Comparison of ENCODE assay signal across 17 cellular contexts in genomic region chr1:1603671-1604373, GRCh38.
"Had no signal": no experiment of that assay in that cellular context is flagged by ENCODE, and none has a peak within 500 bp of the region (broad histone marks: within the 10 kb centered on the region; RNA-seq: fewer than 3 reads in every experiment).

No MANE protein-coding gene starts in this region.

- H3K27ac Mint-ChIP-seq: activated B cell treated with CpG ODN at 0.5 μM for 24 hours, mesothelial cell of epicardium had no signal

- H3K36me3 ChIP-seq: colonic mucosa, esophagus muscularis mucosa, pancreas, tibial artery, uterus had no signal

- H3K36me3 Mint-ChIP-seq: mesothelial cell of epicardium had no signal

- H3K27me3 ChIP-seq: pancreas had no signal

- DNase-seq: activated B cell treated with CpG ODN at 0.5 μM for 24 hours; activated CD4-positive, alpha-beta T cell treated with anti-CD3 and anti-CD28 coated beads for 48 hours; activated CD8-positive, alpha-beta memory T cell treated with anti-CD3 and anti-CD28 coated beads for 24 hours; activated naive CD4-positive, alpha-beta T cell treated with anti-CD3 and anti-CD28 coated beads, Interleukin-2, amount 50 U/mL, for 16 hours; colonic mucosa; islet precursor cell; pancreas; stimulated activated CD4-positive, alpha-beta T cell treated with anti-CD3 and anti-CD28 coated beads, Interleukin-2, amount 100 ng/mL, for 48 hours; stimulated activated naive CD4-positive, alpha-beta T cell; uterus had no signal

- H3K4me3 Mint-ChIP-seq: activated B cell treated with CpG ODN at 0.5 μM for 24 hours; mesothelial cell of epicardium; T-helper 2 cell treated with Interferon-gamma antibody and Interleukin-4, amounts not matched to agents 5 μg/mL and 100 μg/mL, for 36 hours had no signal

- ATAC-seq: activated T-helper 17 cell treated with anti-CD3 and anti-CD28 coated beads, Interleukin-2, amount 50 U/mL, for 72 hours; pancreas had no signal

- H3K4me3 ChIP-seq: colonic mucosa, esophagus muscularis mucosa, hepatocyte, lung, pancreas, tibial artery, uterus had no signal

- H3K27me3 Mint-ChIP-seq: activated T-helper 17 cell treated with anti-CD3 and anti-CD28 coated beads, Interleukin-2, amount 50 U/mL, for 72 hours had no signal

- H3K9me3 Mint-ChIP-seq: activated B cell treated with CpG ODN at 0.5 μM for 24 hours; activated T-helper 17 cell treated with anti-CD3 and anti-CD28 coated beads, Interleukin-2, amount 50 U/mL, for 72 hours; mesothelial cell of epicardium; T-helper 2 cell treated with Interferon-gamma antibody and Interleukin-4, amounts not matched to agents 5 μg/mL and 100 μg/mL, for 36 hours had no signal
